In genomic region chr11:85961130-85961529, GRCh38 we compare ENCODE assay signal across 1 cellular context.
TF ChIP-seq lines count a peak whose summit lies in the region.

No MANE protein-coding gene starts in this region.

TF ChIP-seq in IMR-90, 13 proteins besides CTCF, POLR2A, EP300 and RAD21 (continued from another document):
- no peak for TF ChIP-seq CHD1 (IDR thresholded peaks at IDR 0.05; ENCODE audit: low read depth, low read length)
